In the genomic region with DNA sequence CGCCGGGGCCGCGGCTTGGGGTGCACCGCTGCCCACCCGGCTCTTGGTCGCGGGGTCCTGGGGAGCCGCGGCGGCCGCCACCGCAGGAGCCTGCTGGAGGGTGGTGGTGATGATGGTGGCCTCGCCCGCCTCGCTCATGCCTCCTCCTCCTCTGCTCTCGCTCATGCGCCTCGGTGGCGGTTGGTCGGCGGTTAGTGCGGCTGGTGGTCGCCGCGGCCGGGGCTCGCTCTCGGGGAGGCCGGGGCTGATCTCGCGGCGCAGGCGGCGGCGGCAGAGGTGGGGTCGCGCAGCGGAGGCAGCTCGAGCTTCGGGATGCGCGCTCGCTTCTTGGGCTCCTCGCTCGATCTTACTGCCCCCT, we compare ENCODE assay signal across 13 cellular contexts. TPM values are rescaled to one million over a fixed set of nuclear protein-coding genes. Genes with fewer than 3 reads are reported as not detected.
DNase-seq lines count a peak whose midpoint lies in the region; ATAC-seq and TF ChIP-seq lines count a peak whose summit lies in the region.
"Had no signal": no experiment of that assay in that cellular context is flagged by ENCODE, and none has a peak within 500 bp of the region (broad histone marks: within the 10 kb centered on the region; RNA-seq: fewer than 3 reads in every experiment).

No MANE protein-coding gene starts in this region.

- H3K27ac Mint-ChIP-seq in CD14-positive monocyte = no peak overlapping the region
- H3K27ac Mint-ChIP-seq: progenitor cell of endocrine pancreas had no signal

- no peak overlapping the region for H2BK5ac ChIP-seq in neuronal stem cell (ENCODE audit: low read length)

- H3K27me3 Mint-ChIP-seq in CD14-positive monocyte (ENCODE audit: low read depth in 3 of 3) = peaks cover 25 to 40% (median 33%) of the 10 kb centered on the region in 3 donors

- intact Hi-C loops in esophagus muscularis mucosa (cut with DNase I) (no loop called here), CD14-positive monocyte (cut with micrococcal nuclease) (no loop called here)

- H2AK5ac ChIP-seq in neuronal stem cell (ENCODE audit: low read depth, low read length) = no peak overlapping the region

- H3K4me3 ChIP-seq in esophagus muscularis mucosa (peak overlapping the region; percentile 45 to 58 (median 46)), neuronal stem cell (ENCODE audit: low read length in 2 of 2) (peak overlapping the region; percentile 17 to 70)

- H3K4me2 ChIP-seq in neuronal stem cell (ENCODE audit: insufficient read depth, low read length, poor library complexity, severe bottlenecking) = peak overlapping the region; percentile 62

- H3K4me3 Mint-ChIP-seq in CD14-positive monocyte = peak overlapping the region in 1 of 2 donors; percentile 86

- ATAC-seq in HG02678 (IDR thresholded peaks at IDR 0.05; ENCODE audit: unreplicated experiment) = no peak
- ATAC-seq: left lobe of liver had no signal

- no peak overlapping the region for H2BK120ac ChIP-seq in neuronal stem cell (ENCODE audit: low read depth, low read length)

- H3K14ac ChIP-seq in neuronal stem cell (ENCODE audit: low read length) = no peak overlapping the region

- H3K9me3 Mint-ChIP-seq in CD14-positive monocyte = peaks cover 5 to 26% (median 18%) of the 10 kb centered on the region in 7 donors

- H3K4me1 ChIP-seq in esophagus muscularis mucosa = peaks cover 0 to 16% (median 14%) of the 10 kb centered on the region in 4 donors
- H3K4me1 ChIP-seq in neuronal stem cell (ENCODE audit: control insufficient read depth in 2 of 2, insufficient read depth in 1 of 2, low read depth in 1 of 2, low read length in 2 of 2) = no peaks in the 10 kb centered on the region

- H4K91ac ChIP-seq in neuronal stem cell (ENCODE audit: low read depth, low read length, poor library complexity) = no peak overlapping the region

- peaks cover 0 to 61% (median 17%) of the 10 kb centered on the region in 4 donors for H3K27me3 ChIP-seq in esophagus muscularis mucosa
- peaks cover 0 to 30% (median 21%) of the 10 kb centered on the region in 3 experiments for H3K27me3 ChIP-seq in neuronal stem cell (ENCODE audit: control insufficient read depth in 3 of 3, insufficient read depth in 3 of 3, low read depth in 1 of 3, low read length in 3 of 3)

- no peak for TF ChIP-seq POLR2A in esophagus muscularis mucosa (IDR thresholded peaks at IDR 0.05; ENCODE audit: low read depth)

- TF ChIP-seq CTCF in esophagus muscularis mucosa (IDR thresholded peaks at IDR 0.05) = no peak
- no peak for TF ChIP-seq CTCF in CD14-positive monocyte (IDR thresholded peaks at IDR 0.05)

- H2BK12ac ChIP-seq in neuronal stem cell (ENCODE audit: low read length) = peak overlapping the region; percentile 73

- H3K9me3 ChIP-seq in esophagus muscularis mucosa (no peaks in the 10 kb centered on the region), neuronal stem cell (replicated peaks in 1 of 2; ENCODE audit: control insufficient read depth in 2 of 2, insufficient read depth in 1 of 2, low read depth in 1 of 2, low read length in 2 of 2) (peaks cover 4 to 5% of the 10 kb centered on the region in 2 donors)

- H4K8ac ChIP-seq in neuronal stem cell (ENCODE audit: low read depth, low read length) = no peak overlapping the region

- TF ChIP-seq EP300 in esophagus muscularis mucosa (IDR thresholded peaks at IDR 0.05) = no peak

- no peak overlapping the region for H2BK15ac ChIP-seq in neuronal stem cell (ENCODE audit: low read length)

- H2AFZ ChIP-seq in neuronal stem cell (ENCODE audit: low read length) = peak overlapping the region; percentile 69

- H3K4me1 Mint-ChIP-seq in CD14-positive monocyte = peaks cover 12% of the 10 kb centered on the region

- H3K36me3 ChIP-seq in esophagus muscularis mucosa = no peaks in the 10 kb centered on the region
- no peaks in the 10 kb centered on the region for H3K36me3 ChIP-seq in neuronal stem cell (replicated peaks in 1 of 2; ENCODE audit: control insufficient read depth in 2 of 2, insufficient read depth in 2 of 2, low read length in 2 of 2)

- peak overlapping the region; percentile 28 for H3K18ac ChIP-seq in neuronal stem cell (ENCODE audit: low read length)

- peaks cover 0 to 2% of the 10 kb centered on the region in 2 donors for H3K36me3 Mint-ChIP-seq in CD14-positive monocyte

- under 1% methylated on average over 17 of the region's 46 CpGs for WGBS in esophagus muscularis mucosa
- no CpG with 5 or more reads among the region's 46 CpGs for WGBS in neuronal stem cell (ENCODE audit: extremely low coverage in 2 of 2, insufficient read length in 2 of 2, insufficient replicate concordance in 1 of 2), 2 donors

- no peaks in the 10 kb centered on the region for H3K79me1 ChIP-seq in neuronal stem cell (ENCODE audit: low read depth, low read length)

- H3K23ac ChIP-seq in neuronal stem cell (ENCODE audit: low read depth, low read length, poor library complexity) = peak overlapping the region; percentile 73

- DNase-seq in stimulated activated CD4-positive, alpha-beta T cell treated with anti-CD3 and anti-CD28 coated beads, Interleukin-4, amount 100 ng/mL, for 1 hour = peak; percentile 5
- DNase-seq in stimulated activated CD4-positive, alpha-beta T cell treated with anti-CD3 and anti-CD28 coated beads, Interleukin-12 subunit alpha, Interleukin-12 subunit beta, amount 100 ng/mL, for 4 hours = no peak
- DNase-seq in esophagus muscularis mucosa (ENCODE audit: extremely low spot score) (no peak), neuronal stem cell (ENCODE audit: low spot score) (no peak), hippocampal formation (lab: John Stamatoyannopoulos, UW) (no peak), germinal center (ENCODE audit: low spot score) (no peak), CD14-positive monocyte (ENCODE audit: low spot score) (no peak)
- DNase-seq: NCI-H510A treated with DMSO at 0.1 percent for 48 hours, SHP77 had no signal

- no peak overlapping the region for H3K4ac ChIP-seq in neuronal stem cell (ENCODE audit: low read length)

- H3K27ac ChIP-seq in esophagus muscularis mucosa (replicated peaks in 1 of 4) = no peak overlapping the region
- no peak overlapping the region for H3K27ac ChIP-seq in neuronal stem cell (replicated peaks; ENCODE audit: low read length)

- peak overlapping the region; percentile 77 for H3K9ac ChIP-seq in neuronal stem cell (ENCODE audit: low read depth, low read length, poor library complexity)

RNA-seq across cellular contexts. Expression of gene AHSP, which starts 41.6 kb away (rescaled TPM):
- 1 to 10 TPM in 1 of 4 donors, not detected in 3; 1.2 TPM for total RNA-seq in esophagus muscularis mucosa
- not detected for polyA plus RNA-seq in neuronal stem cell (2013, experiment 1 of 2)
- polyA plus RNA-seq in neuronal stem cell (2013, experiment 2 of 2) = 0.22 TPM
- under 1 TPM in 1 of 2 donors, not detected in 1; 0.84 TPM for polyA plus RNA-seq in CD14-positive monocyte
- total RNA-seq: progenitor cell of endocrine pancreas, ureter had no signal
